ENCODE assay signal across 1 cellular context in genomic region chr14:35213143-35213788, GRCh38.
TF ChIP-seq lines count a peak whose summit lies in the region.

No MANE protein-coding gene starts in this region.

TF ChIP-seq in HepG2, 621 proteins besides CTCF, POLR2A, EP300 and RAD21 (continued from another document and continues in another):
- TF ChIP-seq HNF1A (IDR thresholded peaks at IDR 0.05; ENCODE audit: low read depth) (no peak), HNF1A (CRISPR knock-in tag; IDR thresholded peaks at IDR 0.05; ENCODE audit: borderline replicate concordance) (0 out of 2 replicates have a peak, but pooled peaks have one; percentile 39), RXRB (CRISPR knock-in tag; IDR thresholded peaks at IDR 0.05; ENCODE audit: borderline replicate concordance) (peak; percentile 60), HBP1 (CRISPR knock-in tag; IDR thresholded peaks at IDR 0.05; ENCODE audit: low read depth) (no peak), HHEX (CRISPR knock-in tag; IDR thresholded peaks at IDR 0.05) (no peak), ZNF572 (CRISPR knock-in tag; IDR thresholded peaks at IDR 0.05) (no peak), ZNF629 (CRISPR knock-in tag; conservative IDR thresholded peaks at IDR 0.05) (0 out of 2 replicates have a peak, but pooled peaks have one; percentile 5), ZNF263 (CRISPR knock-in tag; IDR thresholded peaks at IDR 0.05) (peak; percentile 59), PRDM4 (CRISPR knock-in tag; IDR thresholded peaks at IDR 0.05; ENCODE audit: borderline replicate concordance) (no peak), ZNF75D (CRISPR knock-in tag; IDR thresholded peaks at IDR 0.05; ENCODE audit: borderline replicate concordance) (no peak), ZNF451 (CRISPR knock-in tag; IDR thresholded peaks at IDR 0.05) (no peak), SMYD3 (CRISPR knock-in tag; IDR thresholded peaks at IDR 0.05) (0 out of 2 replicates have a peak, but pooled peaks have one; percentile 48), ZNF484 (CRISPR knock-in tag; IDR thresholded peaks at IDR 0.05; ENCODE audit: borderline replicate concordance, low read depth) (no peak), HOMEZ (CRISPR knock-in tag; IDR thresholded peaks at IDR 0.05; ENCODE audit: low read depth) (peak; percentile 75; the same call in 1 of the 2 replicates), RELA (CRISPR knock-in tag; IDR thresholded peaks at IDR 0.05) (no peak), ZXDC (CRISPR knock-in tag; IDR thresholded peaks at IDR 0.05) (no peak), CENPT (CRISPR knock-in tag; IDR thresholded peaks at IDR 0.05; ENCODE audit: low read depth) (no peak), FOSL2 (CRISPR knock-in tag; IDR thresholded peaks at IDR 0.05) (peak; percentile 77), ARNT (IDR thresholded peaks at IDR 0.05) (no peak), ERF (CRISPR knock-in tag; IDR thresholded peaks at IDR 0.05) (peak; percentile 28; the same call in 1 of the 2 replicates), KDM3A (CRISPR knock-in tag; IDR thresholded peaks at IDR 0.05; ENCODE audit: low read depth) (no peak), ZNF362 (CRISPR knock-in tag; IDR thresholded peaks at IDR 0.05; ENCODE audit: borderline replicate concordance) (peak; percentile 48; the same call in 1 of the 2 replicates), ZSCAN30 (CRISPR knock-in tag; IDR thresholded peaks at IDR 0.05) (peak; percentile 77; the same call in 1 of the 2 replicates), ZNF441 (CRISPR knock-in tag; IDR thresholded peaks at IDR 0.05; ENCODE audit: borderline replicate concordance) (0 out of 2 replicates have a peak, but pooled peaks have one; percentile 53), ZNF512B (CRISPR knock-in tag; IDR thresholded peaks at IDR 0.05; ENCODE audit: borderline replicate concordance) (no peak), FUBP1 (CRISPR knock-in tag; IDR thresholded peaks at IDR 0.05; ENCODE audit: borderline replicate concordance) (no peak), ZNF282 (IDR thresholded peaks at IDR 0.05; ENCODE audit: partially characterized antibody) (no peak), ZNF335 (CRISPR knock-in tag; IDR thresholded peaks at IDR 0.05) (no peak), ZNF468 (CRISPR knock-in tag; IDR thresholded peaks at IDR 0.05) (no peak), SOX13 (IDR thresholded peaks at IDR 0.05) (no peak), SOX13 (CRISPR knock-in tag; conservative IDR thresholded peaks at IDR 0.05 in 1 of 2, IDR thresholded peaks at IDR 0.05 in 1 of 2) (peak in 1 of 2 experiments; percentile 57; a peak in 2 of 4 replicates), DBP (CRISPR knock-in tag; IDR thresholded peaks at IDR 0.05; ENCODE audit: not compliant biosample characterization) (peak; percentile 23), MBNL3 (CRISPR knock-in tag; conservative IDR thresholded peaks at IDR 0.05) (no peak), SKIL (CRISPR knock-in tag; IDR thresholded peaks at IDR 0.05; ENCODE audit: borderline replicate concordance) (0 out of 2 replicates have a peak, but pooled peaks have one; percentile 7), RARA (CRISPR knock-in tag; IDR thresholded peaks at IDR 0.05) (peak; percentile 82), KAT8 (CRISPR knock-in tag; IDR thresholded peaks at IDR 0.05) (0 out of 2 replicates have a peak, but pooled peaks have one; percentile 25)
